8 cellular contexts compared by ENCODE assay signal in the genomic region with DNA sequence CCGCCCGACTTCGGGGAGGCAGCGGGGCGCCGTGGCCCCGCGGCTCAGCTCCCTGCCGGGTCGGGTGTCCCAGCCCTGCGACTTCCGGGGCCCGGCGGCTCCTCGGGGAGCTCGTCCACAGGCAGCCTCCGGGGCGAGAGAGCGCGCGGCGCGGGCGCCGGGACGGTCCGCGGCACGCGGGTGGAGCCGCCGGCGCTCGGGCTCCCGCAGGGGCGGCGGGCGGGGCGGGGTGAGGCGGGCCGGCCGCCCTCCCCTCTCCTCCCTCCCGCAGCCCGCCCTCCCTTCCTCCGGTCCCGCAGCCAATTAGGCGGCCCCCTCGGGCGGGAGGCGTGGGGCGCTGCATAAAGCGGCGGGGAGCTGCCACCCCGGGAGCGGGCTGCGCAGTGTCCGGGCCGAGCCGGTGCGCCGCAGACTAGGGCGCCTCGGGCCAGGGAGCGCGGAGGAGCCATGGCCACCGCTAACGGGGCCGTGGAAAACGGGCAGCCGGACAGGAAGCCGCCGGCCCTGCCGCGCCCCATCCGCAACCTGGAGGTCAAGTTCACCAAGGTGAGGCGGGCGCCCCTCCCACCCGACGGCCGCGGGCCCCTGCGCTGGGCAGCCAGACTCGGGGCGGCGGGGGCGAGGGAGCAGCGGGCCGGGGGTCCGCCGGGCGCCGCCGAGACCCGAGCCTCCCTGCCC. TPM values are rescaled to one million over a fixed set of nuclear protein-coding genes. Genes with fewer than 3 reads are reported as not detected.
DNase-seq lines count a peak whose midpoint lies in the region; ATAC-seq, FAIRE-seq and TF ChIP-seq lines count a peak whose summit lies in the region.

A gene (plus strand): TSS at position 371 of the 678 bp plus-strand sequence. CDS start 77 bp downstream, at position 448.

- CTCF ChIA-PET in HEK293T (lab: Yijun Ruan, JAX) = no interaction called here

- ATAC-seq in pancreas (peak; percentile 76 to 90 (median 84)), GM21447 (IDR thresholded peaks at IDR 0.05; ENCODE audit: unreplicated experiment) (no peak)

- POLR2A ChIA-PET in HEK293T (lab: Yijun Ruan, JAX) = interaction anchor here (0.6 to 1.0 kb wide), 2 partner anchors 15 to 21 kb away, joined by 3 to 4 read pairs; no protein-coding TSS in a partner anchor

- H3K27me3 ChIP-seq in pancreas = no peaks in the 10 kb centered on the region

- FAIRE-seq in pancreas (lab: Jason Lieb, UNC) = no peak

- H3K4me3 ChIP-seq in foreskin fibroblast (ENCODE audit: low read depth in 1 of 2, low read length in 2 of 2) = peak within 1 kb of the TSS; percentile 42 to 45
- peak within 1 kb of the TSS; percentile 47 to 63 (median 54) for H3K4me3 ChIP-seq in pancreas

- DNase-seq in EL (peak; percentile 72), HEK293T (ENCODE audit: extremely low spot score) (peak; percentile 75), foreskin fibroblast (peak in 1 of 2 donors; percentile 55), pancreas (peak; percentile 46 to 81 (median 64)), SHP77 (lab: John Stamatoyannopoulos, UW) (no peak), NCI-H128 (lab: John Stamatoyannopoulos, UW; ENCODE audit: unreplicated experiment) (no peak)
- peak; percentile 20 to 24 for DNase-seq in activated CD4-positive, alpha-beta T cell treated with anti-CD3 and anti-CD28 coated beads, Interleukin-2, amount 50 U/mL, for 48 hours

- H3K4me1 ChIP-seq in pancreas = no peaks in the 10 kb centered on the region

- H3K36me3 ChIP-seq in pancreas = no peaks in the 10 kb centered on the region

- peak within 1 kb of the TSS in 2 of 4 donors; percentile 10 to 55 for H3K27ac ChIP-seq in pancreas

- TF ChIP-seq CTCF in foreskin fibroblast (IDR thresholded peaks at IDR 0.05; ENCODE audit: low read depth, low read length) (no peak), pancreas (IDR thresholded peaks at IDR 0.05) (no peak)

- 0 to 1% methylated on average over 49 to 92 of the region's 94 CpGs for WGBS in pancreas, 2 donors

- intact Hi-C loops in pancreas (cut with DNase I) = loop anchor here in 1 of 3 donors (10.0 kb wide), 2 partner anchors 215 to 255 kb away; no protein-coding TSS in a partner anchor

- no peaks in the 10 kb centered on the region for H3K9me3 ChIP-seq in pancreas

TF ChIP-seq in HEK293T, 16 proteins besides CTCF, POLR2A, EP300 and RAD21:
- no peak for TF ChIP-seq NFRKB (IDR thresholded peaks at IDR 0.05)
- no peak for TF ChIP-seq LEF1 (IDR thresholded peaks at IDR 0.05; ENCODE audit: borderline replicate concordance)
- no peak for TF ChIP-seq TARDBP (IDR thresholded peaks at IDR 0.05)
- no peak for TF ChIP-seq FOXM1 (IDR thresholded peaks at IDR 0.05; ENCODE audit: borderline replicate concordance)
TF ChIP-seq in HEK293T: peak in this region for 0.

RNA-seq across cellular contexts. Expression of the gene that starts here (rescaled TPM):
- 10 to 100 TPM in 2 of 6 donors, 1 to 10 TPM in 4; 6.7 to 16.3 (median 8.4) TPM for total RNA-seq in pancreas
- 10 to 100 TPM in 1 of 2 donors, 1 to 10 TPM in 1; 9.0 to 12.7 TPM for polyA plus RNA-seq in pancreas

Comparison
In these comparisons a context has a peak if more than half of its experiments do, and no peak if none do; other contexts are left out.
1. DNase-seq: peak in EL (single experiment), HEK293T (single experiment), activated CD4-positive, alpha-beta T cell treated with anti-CD3 and anti-CD28 coated beads, Interleukin-2, amount 50 U/mL, for 48 hours (2 of 2) and pancreas (6 of 6); none in SHP77 (0 of 2) and NCI-H128 (single experiment).